9 cellular contexts compared by ENCODE assay signal in genomic region chr7:134126937-134127848, GRCh38. TPM values are rescaled to one million over a fixed set of nuclear protein-coding genes. Genes with fewer than 3 reads are reported as not detected.
A peak's percentile ranks its signal among the peaks of the same experiment; 100 is the strongest.
DNase-seq lines count a peak whose midpoint lies in the region; ATAC-seq lines count a peak whose summit lies in the region.
"Had no signal": no experiment of that assay in that cellular context is flagged by ENCODE, and none has a peak within 500 bp of the region (broad histone marks: within the 10 kb centered on the region; RNA-seq: fewer than 3 reads in every experiment).

TSS of gene LRGUK (plus strand) at chr7:134127340. CDS start at chr7:134127368, 28 bp downstream.

- no peaks in the 10 kb centered on the region for H3K9me3 ChIP-seq in CD4-positive, alpha-beta memory T cell (ENCODE audit: control insufficient read depth in 1 of 2, low read length in 2 of 2)

- peaks cover 3% of the 10 kb centered on the region for H3K27me3 ChIP-seq in CD4-positive, alpha-beta memory T cell (ENCODE audit: insufficient read depth, low read length)

- peak within 1 kb of the TSS; percentile 50 to 78 for H3K4me3 ChIP-seq in CD4-positive, alpha-beta memory T cell (ENCODE audit: low read length in 2 of 2)

- intact Hi-C loops in CD4-positive, alpha-beta memory T cell (cut with micrococcal nuclease) = loop anchor here (1.0 kb wide), 2 partner anchors 189 to 332 kb away; partner anchors contain the start of genes AKR1B1 and SLC35B4

- no peaks in the 10 kb centered on the region for H3K36me3 ChIP-seq in CD4-positive, alpha-beta memory T cell (ENCODE audit: insufficient read depth, low read length)

- H3K4me1 Mint-ChIP-seq in CD4-positive, alpha-beta memory T cell = peaks cover 13 to 21% (median 15%) of the 10 kb centered on the region in 4 donors
- peaks cover 8 to 11% of the 10 kb centered on the region in 2 donors for H3K4me1 Mint-ChIP-seq in effector memory CD8-positive, alpha-beta T cell (ENCODE audit: low read depth in 2 of 2)

- DNase-seq in CD4-positive, alpha-beta memory T cell = peak; percentile 74 to 81 (median 78)
- DNase-seq in HK-2 (ENCODE audit: unreplicated experiment) = peak; percentile 72
- peak; percentile 90 for DNase-seq in NCI-H82 (lab: John Stamatoyannopoulos, UW)
- DNase-seq in activated CD8-positive, alpha-beta memory T cell treated with anti-CD3 and anti-CD28 coated beads for 1 hour (ENCODE audit: extremely low read depth in 1 of 2, low read depth in 1 of 2) = peak; percentile 38 to 63
- peak; percentile 70 to 74 (median 71) for DNase-seq in effector memory CD8-positive, alpha-beta T cell
- DNase-seq in medulla oblongata (ENCODE audit: extremely low spot score) = peak; percentile 85
- DNase-seq in stimulated activated CD4-positive, alpha-beta T cell treated with anti-CD3 and anti-CD28 coated beads, TNF-alpha, amount 100 ng/mL, for 1 hour (ENCODE audit: low read depth in 3 of 3, low spot score in 1 of 3) = peak; percentile 46 to 55 (median 47)

- ATAC-seq in GM19468 (IDR thresholded peaks at IDR 0.05; ENCODE audit: extremely low read depth, unreplicated experiment) = peak; percentile 100
- peak; percentile 100 for ATAC-seq in effector memory CD8-positive, alpha-beta T cell (replicated peaks)

- CTCF ChIA-PET in CD4-positive, alpha-beta memory T cell (lab: Charles Lee; ENCODE audit: partially characterized antibody) = interaction anchor here (0.8 to 3.4 kb wide), 3 partner anchors 11 to 19 kb away, joined by 5 to 20 read pairs (median 7); no protein-coding TSS in a partner anchor

- no peaks in the 10 kb centered on the region for H3K36me3 Mint-ChIP-seq in CD4-positive, alpha-beta memory T cell
- H3K36me3 Mint-ChIP-seq in effector memory CD8-positive, alpha-beta T cell (ENCODE audit: insufficient read depth) = no peaks in the 10 kb centered on the region

- H3K4me3 Mint-ChIP-seq in CD4-positive, alpha-beta memory T cell = peak within 1 kb of the TSS; percentile 83 to 95 (median 89)
- H3K4me3 Mint-ChIP-seq in effector memory CD8-positive, alpha-beta T cell = peak within 1 kb of the TSS; percentile 70 to 82

- H3K4me1 ChIP-seq in CD4-positive, alpha-beta memory T cell (ENCODE audit: insufficient read depth, low read length) = peaks cover 15% of the 10 kb centered on the region

- H3K27me3 Mint-ChIP-seq in CD4-positive, alpha-beta memory T cell = peaks cover 12 to 20% of the 10 kb centered on the region in 2 donors
- peaks cover 25 to 38% of the 10 kb centered on the region in 2 donors for H3K27me3 Mint-ChIP-seq in effector memory CD8-positive, alpha-beta T cell

- H3K27ac Mint-ChIP-seq in CD4-positive, alpha-beta memory T cell = peak within 1 kb of the TSS in 6 of 7 donors; percentile 23 to 69 (median 44)
- H3K27ac Mint-ChIP-seq in effector memory CD8-positive, alpha-beta T cell = no peak within 1 kb of the TSS

- no peaks in the 10 kb centered on the region for H3K9me3 Mint-ChIP-seq in CD4-positive, alpha-beta memory T cell
- no peaks in the 10 kb centered on the region for H3K9me3 Mint-ChIP-seq in effector memory CD8-positive, alpha-beta T cell

- POLR2A ChIA-PET in CD4-positive, alpha-beta memory T cell (lab: Charles Lee; ENCODE audit: partially characterized antibody) = interaction anchor here (1.1 to 1.7 kb wide), 2 partner anchors 190 to 1045 kb away, joined by 3 to 7 read pairs; partner anchors contain the start of genes CHCHD3 and SLC35B4

- H3K27ac ChIP-seq in CD4-positive, alpha-beta memory T cell (ENCODE audit: low read depth, low read length) = no peak within 1 kb of the TSS
- H3K27ac ChIP-seq: VCaP had no signal

RNA-seq across cellular contexts. Expression of gene LRGUK, which starts in this region (rescaled TPM):
- under 1 TPM; 0.38 to 0.55 TPM for total RNA-seq in CD4-positive, alpha-beta memory T cell
- polyA plus RNA-seq in CD4-positive, alpha-beta memory T cell = not detected

Comparison
In these comparisons a context has a peak if more than half of its experiments do, and no peak if none do; other contexts are left out.
1. Peak in DNase-seq and H3K4me3 ChIP-seq in CD4-positive, alpha-beta memory T cell; RNA of the gene not detected or under 1 TPM.
2. H3K27ac Mint-ChIP-seq: peak in CD4-positive, alpha-beta memory T cell (6 of 7); none in effector memory CD8-positive, alpha-beta T cell (0 of 2).
3. Peak in every context shown above with its lines, with median percentiles within 50 percentile points of each other: DNase-seq.